In genomic region chr2:135473567-135473966, GRCh38 we compare ENCODE assay signal across 10 cellular contexts. TPM values are rescaled to one million over a fixed set of nuclear protein-coding genes. Genes with fewer than 3 reads are reported as not detected.
DNase-seq lines count a peak whose midpoint lies in the region; ATAC-seq and TF ChIP-seq lines count a peak whose summit lies in the region.
"Had no signal": no experiment of that assay in that cellular context is flagged by ENCODE, and none has a peak within 500 bp of the region (broad histone marks: within the 10 kb centered on the region; RNA-seq: fewer than 3 reads in every experiment).

No MANE protein-coding gene starts in this region.

- H3K79me2 ChIP-seq in OCI-LY1 (ENCODE audit: insufficient read depth, low read length), result no peaks in the 10 kb centered on the region
- H3K79me2 ChIP-seq in smooth muscle cell (ENCODE audit: low read depth), result no peaks in the 10 kb centered on the region

- no peaks in the 10 kb centered on the region for H3K9me3 ChIP-seq in CD8-positive, alpha-beta memory T cell (ENCODE audit: low read length)
- H3K9me3 ChIP-seq in OCI-LY1 (ENCODE audit: low read length) (no peaks in the 10 kb centered on the region), smooth muscle cell (replicated peaks; ENCODE audit: low read depth) (no peaks in the 10 kb centered on the region), left lung (no peaks in the 10 kb centered on the region)
- H3K9me3 ChIP-seq: mucosa of descending colon, SJSA1 had no signal

- no peak overlapping the region for H3K27ac ChIP-seq in CD8-positive, alpha-beta memory T cell (ENCODE audit: low read depth, low read length)
- H3K27ac ChIP-seq in OCI-LY1 (ENCODE audit: low read depth, low read length, poor library complexity, severe bottlenecking) (no peak overlapping the region), smooth muscle cell (ENCODE audit: low read depth) (no peak overlapping the region), left lung (no peak overlapping the region)
- H3K27ac ChIP-seq: SJSA1 had no signal

- H3F3A ChIP-seq in OCI-LY1 (ENCODE audit: insufficient read depth, low read length) (no peaks in the 10 kb centered on the region), smooth muscle cell (ENCODE audit: low read depth) (no peaks in the 10 kb centered on the region)

- H3K36me3 Mint-ChIP-seq in CD8-positive, alpha-beta memory T cell, result no peaks in the 10 kb centered on the region
- no peaks in the 10 kb centered on the region for H3K36me3 Mint-ChIP-seq in endothelial cell (ENCODE audit: low read depth, unreplicated experiment)

- no peaks in the 10 kb centered on the region for H3K27me3 Mint-ChIP-seq in CD8-positive, alpha-beta memory T cell
- H3K27me3 Mint-ChIP-seq in endothelial cell (ENCODE audit: unreplicated experiment), result no peaks in the 10 kb centered on the region

- POLR2A ChIA-PET in CD8-positive, alpha-beta memory T cell (lab: Charles Lee), result no interaction called here

- no peak overlapping the region for H3K27ac Mint-ChIP-seq in CD8-positive, alpha-beta memory T cell
- H3K27ac Mint-ChIP-seq in endothelial cell (ENCODE audit: unreplicated experiment), result no peak overlapping the region

- no peaks in the 10 kb centered on the region for H3K9me3 Mint-ChIP-seq in CD8-positive, alpha-beta memory T cell
- H3K9me3 Mint-ChIP-seq in endothelial cell (ENCODE audit: unreplicated experiment), result no peaks in the 10 kb centered on the region

- no peaks in the 10 kb centered on the region for H3K4me1 ChIP-seq in CD8-positive, alpha-beta memory T cell (ENCODE audit: insufficient read depth, low read length)
- H3K4me1 ChIP-seq in OCI-LY1 (ENCODE audit: insufficient read depth, low read length, severe bottlenecking), result no peaks in the 10 kb centered on the region
- no peaks in the 10 kb centered on the region for H3K4me1 ChIP-seq in smooth muscle cell (ENCODE audit: low read depth)
- no peaks in the 10 kb centered on the region for H3K4me1 ChIP-seq in left lung
- H3K4me1 ChIP-seq: SJSA1 had no signal

- no peaks in the 10 kb centered on the region for H3K4me1 Mint-ChIP-seq in CD8-positive, alpha-beta memory T cell
- H3K4me1 Mint-ChIP-seq in endothelial cell (ENCODE audit: unreplicated experiment), result no peaks in the 10 kb centered on the region

- intact Hi-C loops in left lung (cut with DNase I), result no loop called here

- peak; percentile 79 for TF ChIP-seq CTCF in OCI-LY1 (IDR thresholded peaks at IDR 0.05; ENCODE audit: low read length)
- peak; percentile 61 for TF ChIP-seq CTCF in endothelial cell (IDR thresholded peaks at IDR 0.05; ENCODE audit: unreplicated experiment)
- TF ChIP-seq CTCF in smooth muscle cell (IDR thresholded peaks at IDR 0.05; ENCODE audit: borderline replicate concordance, insufficient read depth, poor library complexity, severe bottlenecking), result peak; percentile 23
- TF ChIP-seq CTCF in left lung (IDR thresholded peaks at IDR 0.05), result no peak

- CTCF ChIA-PET in CD8-positive, alpha-beta memory T cell (lab: Charles Lee), result interaction anchor here (0.8 to 3.8 kb wide), 6 partner anchors 64 to 470 kb away, joined by 3 to 27 read pairs (median 3); no protein-coding TSS in a partner anchor

- H3K36me3 ChIP-seq in CD8-positive, alpha-beta memory T cell (ENCODE audit: insufficient read depth, low read length), result no peaks in the 10 kb centered on the region
- H3K36me3 ChIP-seq in OCI-LY1 (ENCODE audit: insufficient read depth, low read length) (no peaks in the 10 kb centered on the region), smooth muscle cell (ENCODE audit: low read depth) (no peaks in the 10 kb centered on the region), left lung (no peaks in the 10 kb centered on the region)
- H3K36me3 ChIP-seq: SJSA1 had no signal

- H3K9ac ChIP-seq in OCI-LY1 (ENCODE audit: low read length) (no peak overlapping the region), smooth muscle cell (ENCODE audit: low read depth) (no peak overlapping the region)

- H3K4me2 ChIP-seq in OCI-LY1 (ENCODE audit: low read length) (no peak overlapping the region), smooth muscle cell (no peak overlapping the region)

- no peak for ATAC-seq in GM19328 (IDR thresholded peaks at IDR 0.05; ENCODE audit: unreplicated experiment)
- ATAC-seq in GM21528 (IDR thresholded peaks at IDR 0.05; ENCODE audit: low FRiP score, unreplicated experiment), result no peak
- ATAC-seq in left lung, result no peak
- ATAC-seq: mucosa of descending colon had no signal

- H4K20me1 ChIP-seq in OCI-LY1 (ENCODE audit: insufficient read depth, low read length), result no peaks in the 10 kb centered on the region
- no peaks in the 10 kb centered on the region for H4K20me1 ChIP-seq in smooth muscle cell (ENCODE audit: low read depth)

- no peak overlapping the region for H3K4me3 Mint-ChIP-seq in CD8-positive, alpha-beta memory T cell
- H3K4me3 Mint-ChIP-seq in endothelial cell (ENCODE audit: unreplicated experiment), result no peak overlapping the region

- no peak overlapping the region for H3K4me3 ChIP-seq in CD8-positive, alpha-beta memory T cell (ENCODE audit: low read length)
- H3K4me3 ChIP-seq in OCI-LY1 (ENCODE audit: low read depth, low read length, poor library complexity, severe bottlenecking) (no peak overlapping the region), smooth muscle cell (no peak overlapping the region), left lung (no peak overlapping the region)
- H3K4me3 ChIP-seq: mucosa of descending colon, SJSA1 had no signal

- no peaks in the 10 kb centered on the region for H3K9me2 ChIP-seq in OCI-LY1 (ENCODE audit: low read depth, low read length)

- H3K27me3 ChIP-seq in CD8-positive, alpha-beta memory T cell (ENCODE audit: insufficient read depth, low read length, poor library complexity, severe bottlenecking), result no peaks in the 10 kb centered on the region
- H3K27me3 ChIP-seq in OCI-LY1 (ENCODE audit: insufficient read depth, low read length) (no peaks in the 10 kb centered on the region), smooth muscle cell (ENCODE audit: low read depth) (no peaks in the 10 kb centered on the region), left lung (no peaks in the 10 kb centered on the region)
- H3K27me3 ChIP-seq: SJSA1 had no signal

- peak in 3 of 5 donors; percentile 7 to 50 (median 18) for DNase-seq in CD8-positive, alpha-beta memory T cell
- DNase-seq in GM19240 (ENCODE audit: insufficient read length, low spot score) (peak; percentile 16), endothelial cell (ENCODE audit: low spot score) (peak; percentile 12), smooth muscle cell (lab: John Stamatoyannopoulos, UW; ENCODE audit: unreplicated experiment) (no peak), left lung (no peak)

- H2AFZ ChIP-seq in OCI-LY1 (ENCODE audit: low read length), result no peak overlapping the region
- no peak overlapping the region for H2AFZ ChIP-seq in smooth muscle cell (ENCODE audit: low read depth)

- 55% methylated on average over 2 of the region's 2 CpGs for WGBS in smooth muscle cell (ENCODE audit: low lambda C conversion rate)

RNA-seq across cellular contexts. Expression of gene ZRANB3, which starts 57.5 kb away (rescaled TPM):
- 10 to 100 TPM in 1 of 2 experiments, 1 to 10 TPM in 1; 9.1 to 10.3 TPM for total RNA-seq in CD8-positive, alpha-beta memory T cell
- 2.5 TPM for polyA plus RNA-seq in CD8-positive, alpha-beta memory T cell
- total RNA-seq in endothelial cell (ENCODE audit: unreplicated experiment) (9.4 TPM), smooth muscle cell (4.1 and 6.7 TPM in 2 replicates), left lung (1 to 10 TPM; 3.5 to 6.3 TPM)
- polyA plus RNA-seq in smooth muscle cell, result 1.9 and 2.9 TPM in 2 replicates

RNA-seq across cellular contexts. Expression of gene R3HDM1, which starts 57.7 kb away (rescaled TPM):
- total RNA-seq in CD8-positive, alpha-beta memory T cell, result 10 to 100 TPM; 49.7 to 52.6 TPM
- polyA plus RNA-seq in CD8-positive, alpha-beta memory T cell, result 21.1 TPM
- total RNA-seq in endothelial cell (ENCODE audit: unreplicated experiment), result 36.1 TPM
- 16.3 and 20.6 TPM in 2 replicates for total RNA-seq in smooth muscle cell
- polyA plus RNA-seq in smooth muscle cell, result 14.2 and 17.0 TPM in 2 replicates
- total RNA-seq in left lung, result 10 to 100 TPM; 22.2 to 24.7 TPM

Comparison
In these comparisons a context has a peak if more than half of its experiments do, and no peak if none do; other contexts are left out.
1. DNase-seq: peak in CD8-positive, alpha-beta memory T cell (3 of 5), GM19240 (single experiment) and endothelial cell (single experiment); none in smooth muscle cell (single experiment) and left lung (0 of 2).
2. CTCF ChIP-seq: peak in OCI-LY1 (single experiment), endothelial cell (single experiment) and smooth muscle cell (single experiment); none in left lung (0 of 2).